In the genomic region with DNA sequence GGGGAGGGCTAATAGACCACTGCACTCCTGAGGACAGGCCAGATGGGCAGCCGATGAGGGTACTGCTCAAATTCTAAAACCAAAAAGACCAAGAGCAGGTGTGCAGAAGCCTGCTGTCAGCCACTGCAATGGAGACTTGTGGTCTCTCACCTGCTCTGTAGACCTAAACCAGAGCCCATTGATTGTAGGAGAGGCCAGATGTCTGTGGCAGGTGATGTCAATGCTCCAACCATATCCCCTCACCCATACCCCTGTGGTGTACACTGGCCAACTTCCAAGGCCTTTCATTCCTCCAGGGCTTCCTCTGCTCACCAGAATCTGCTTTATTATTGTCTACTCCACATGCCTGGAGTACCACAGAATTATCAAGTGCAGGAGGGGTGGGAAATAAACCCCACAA, we compare ENCODE assay signal across 20 cellular contexts.
A peak's percentile ranks its signal among the peaks of the same experiment; 100 is the strongest.
DNase-seq lines count a peak whose midpoint lies in the region; ATAC-seq and TF ChIP-seq lines count a peak whose summit lies in the region.
"Had no signal": no experiment of that assay in that cellular context is flagged by ENCODE, and none has a peak within 500 bp of the region (broad histone marks: within the 10 kb centered on the region; RNA-seq: fewer than 3 reads in every experiment).

No MANE protein-coding gene starts in this region.

- DNase-seq in MCF 10A (ENCODE audit: unreplicated experiment): no peak
- no peak for DNase-seq in breast epithelium (ENCODE audit: low spot score in 2 of 2)
- DNase-seq in NCI-H345 treated with DMSO at 0.1 percent for 48 hours (lab: John Stamatoyannopoulos, UW; ENCODE audit: unreplicated experiment): peak; percentile 13
- peak; percentile 75 for DNase-seq in SHP77 treated with DMSO at 0.1 percent for 48 hours (lab: John Stamatoyannopoulos, UW)
- no peak for DNase-seq in hepatic stellate cell (ENCODE audit: low spot score)
- no peak for DNase-seq in NCI-H526 (lab: John Stamatoyannopoulos, UW)
- DNase-seq: H7, NCI-H1092 treated with DMSO at 0.1 percent for 48 hours, NCI-H1436 treated with DMSO at 0.1 percent for 48 hours, NCI-H2029 treated with DMSO at 0.1 percent for 48 hours, NCI-H510A treated with DMSO at 0.1 percent for 48 hours, NCI-H82, PC-3, SIG-M5 had no signal

- H3K27me3 Mint-ChIP-seq in MCF 10A (ENCODE audit: insufficient read depth, unreplicated experiment): no peaks in the 10 kb centered on the region
- H3K27me3 Mint-ChIP-seq: B cell had no signal

- no peak for ATAC-seq in HG02623 (IDR thresholded peaks at IDR 0.05; ENCODE audit: unreplicated experiment)
- ATAC-seq in GM21515 (IDR thresholded peaks at IDR 0.05; ENCODE audit: unreplicated experiment): no peak
- ATAC-seq: A549, PC-3, SK-N-SH treated with all-trans-retinoic acid at 6 μM for 48 hours had no signal

- H3K4me1 Mint-ChIP-seq in MCF 10A (ENCODE audit: insufficient read depth, unreplicated experiment): peaks cover 19% of the 10 kb centered on the region
- H3K4me1 Mint-ChIP-seq: B cell had no signal

- H3K36me3 ChIP-seq in breast epithelium: no peaks in the 10 kb centered on the region

- peaks cover 4 to 8% of the 10 kb centered on the region in 2 donors for H3K9me3 ChIP-seq in breast epithelium

- peak overlapping the region; percentile 43 for H3K27ac Mint-ChIP-seq in MCF 10A (ENCODE audit: low read depth, unreplicated experiment)
- H3K27ac Mint-ChIP-seq: B cell, CD14-positive monocyte had no signal

- POLR2A ChIA-PET in MCF 10A (lab: Yijun Ruan, JAX): no interaction called here

- intact Hi-C loops in MCF 10A (cut with micrococcal nuclease): no loop called here
- intact Hi-C loops in breast epithelium (cut with DNase I; ENCODE audit: low total_unique reads): no loop called here

- TF ChIP-seq CTCF in MCF 10A (IDR thresholded peaks at IDR 0.05; ENCODE audit: unreplicated experiment) (no peak), breast epithelium (IDR thresholded peaks at IDR 0.05) (no peak)

- no peaks in the 10 kb centered on the region for H3K4me1 ChIP-seq in breast epithelium
- H3K4me1 ChIP-seq: A549 had no signal

- no peak overlapping the region for H3K27ac ChIP-seq in breast epithelium
- H3K27ac ChIP-seq: A549 had no signal

- no peak overlapping the region for H3K4me3 ChIP-seq in breast epithelium
- H3K4me3 ChIP-seq: A549 had no signal

- no peak overlapping the region for H3K4me3 Mint-ChIP-seq in MCF 10A (ENCODE audit: unreplicated experiment)
- H3K4me3 Mint-ChIP-seq: B cell, CD14-positive monocyte had no signal

- H3K36me3 Mint-ChIP-seq in MCF 10A (ENCODE audit: insufficient read depth, unreplicated experiment): no peaks in the 10 kb centered on the region

- BruUV-seq in MCF 10A (replicated peaks; lab: Mats Ljungman, UMichigan): no TSS peak

- H3K27me3 ChIP-seq in breast epithelium: no peaks in the 10 kb centered on the region

- peaks cover 8% of the 10 kb centered on the region for H3K9me3 Mint-ChIP-seq in MCF 10A (ENCODE audit: unreplicated experiment)

- CTCF ChIA-PET in MCF 10A (lab: Yijun Ruan, JAX): interaction anchor here (0.6 kb wide), 1 partner anchor 30 kb away, joined by 3 read pairs; no protein-coding TSS in a partner anchor

- TF ChIP-seq POLR2A in breast epithelium (IDR thresholded peaks at IDR 0.05): no peak

Comparison
In these comparisons a context has a peak if more than half of its experiments do, and no peak if none do; other contexts are left out.
1. DNase-seq: peak in NCI-H345 treated with DMSO at 0.1 percent for 48 hours (single experiment) and SHP77 treated with DMSO at 0.1 percent for 48 hours (single experiment); none in MCF 10A (single experiment), breast epithelium (0 of 2), hepatic stellate cell (single experiment) and NCI-H526 (0 of 2).